Comparison of ENCODE assay signal across 24 cellular contexts in genomic region chr20:56708991-56709390, GRCh38.
DNase-seq lines count a peak whose midpoint lies in the region; ATAC-seq, FAIRE-seq and TF ChIP-seq lines count a peak whose summit lies in the region.
"Had no signal": no experiment of that assay in that cellular context is flagged by ENCODE, and none has a peak within 500 bp of the region (broad histone marks: within the 10 kb centered on the region; RNA-seq: fewer than 3 reads in every experiment).

No MANE protein-coding gene starts in this region.

- H3K9me2 ChIP-seq in GM23338 (ENCODE audit: insufficient read depth) = peaks cover 12% of the 10 kb centered on the region; the same call in 1 of the 2 replicates

- TF ChIP-seq POLR2A in H1 (IDR thresholded peaks at IDR 0.05; ENCODE audit: control extremely low read depth in 1 of 2, low read depth in 2 of 2, low read length in 2 of 2) (no peak), prostate gland (IDR thresholded peaks at IDR 0.05) (no peak)

- H3K4me2 ChIP-seq in GM23338 = no peak overlapping the region
- H3K4me2 ChIP-seq in H1 (ENCODE audit: insufficient read depth in 1 of 2, low read depth in 2 of 2, low read length in 2 of 2) = no peak overlapping the region
- no peak overlapping the region for H3K4me2 ChIP-seq in neuronal stem cell (ENCODE audit: insufficient read depth, low read length, poor library complexity, severe bottlenecking)
- H3K4me2 ChIP-seq: A549; BLaER1 treated with 17β-estradiol and CSF1 and Interleukin-3, amounts not matched to agents 10 nM and 100 nM had no signal

- TF ChIP-seq RAD21 in H1 (IDR thresholded peaks at IDR 0.05 in 1 of 2, conservative IDR thresholded peaks at IDR 0.05 in 1 of 2; ENCODE audit: low read depth in 2 of 2, low read length in 2 of 2) = no peak

- H3K4me1 ChIP-seq in GM23338 (ENCODE audit: insufficient read depth) = peaks cover 12% of the 10 kb centered on the region
- peaks cover 0 to 6% (median under 1%) of the 10 kb centered on the region in 4 experiments; a peak in 5 of 7 replicates for H3K4me1 ChIP-seq in H1 (replicated peaks in 1 of 4; ENCODE audit: control insufficient read depth in 3 of 4, insufficient read depth in 4 of 4, low read length in 3 of 4)
- peaks cover 0 to 4% of the 10 kb centered on the region in 2 donors for H3K4me1 ChIP-seq in neuronal stem cell (ENCODE audit: control insufficient read depth in 2 of 2, insufficient read depth in 1 of 2, low read depth in 1 of 2, low read length in 2 of 2)
- no peaks in the 10 kb centered on the region for H3K4me1 ChIP-seq in prostate gland (replicated peaks)

- H3K18ac ChIP-seq in H1 (ENCODE audit: extremely low read depth, low read length) (no peak overlapping the region), neuronal stem cell (ENCODE audit: low read length) (peak overlapping the region; percentile 87)

- H3K27me3 ChIP-seq in GM23338 (ENCODE audit: insufficient read depth) (no peaks in the 10 kb centered on the region), H1 (replicated peaks in 1 of 4; ENCODE audit: control insufficient read depth in 3 of 4, extremely low read depth in 1 of 4, insufficient read depth in 3 of 4, low read length in 3 of 4) (no peaks in the 10 kb centered on the region; a peak in 3 of 7 replicates), neuronal stem cell (ENCODE audit: control insufficient read depth in 3 of 3, insufficient read depth in 3 of 3, low read depth in 1 of 3, low read length in 3 of 3) (peaks cover 0 to 2% (median 0%) of the 10 kb centered on the region in 3 experiments), prostate gland (replicated peaks; ENCODE audit: insufficient read depth) (no peaks in the 10 kb centered on the region)
- H3K27me3 ChIP-seq: BLaER1 treated with 17β-estradiol and CSF1 and Interleukin-3, amounts not matched to agents 10 nM and 100 nM had no signal

- POLR2A ChIA-PET in H1 (lab: Charles Lee; ENCODE audit: partially characterized antibody) = interaction anchor here (0.7 kb wide), 1 partner anchor 107 kb away, joined by 3 read pairs; no protein-coding TSS in a partner anchor

- H4K8ac ChIP-seq in H1 (ENCODE audit: extremely low read depth, insufficient read depth, low read length) (no peak overlapping the region), neuronal stem cell (ENCODE audit: low read depth, low read length) (no peak overlapping the region)

- peaks cover 9% of the 10 kb centered on the region; the same call in 1 of the 3 replicates for H3K36me3 Mint-ChIP-seq in GM23338 (ENCODE audit: low read depth)
- no peaks in the 10 kb centered on the region for H3K36me3 Mint-ChIP-seq in stimulated activated effector memory CD8-positive, alpha-beta T cell treated with anti-CD3 and anti-CD28 coated beads, Interleukin-12 subunit alpha, Interleukin-12 subunit beta, amount 100 ng/mL, for 72 hours
- H3K36me3 Mint-ChIP-seq: CD14-positive monocyte; CD4-positive, alpha-beta memory T cell; CD4-positive, CD25-positive, alpha-beta regulatory T cell had no signal

- H3F3A ChIP-seq in GM23338 (replicated peaks; ENCODE audit: low read depth) = no peaks in the 10 kb centered on the region

- H3K9ac ChIP-seq in H1 (replicated peaks in 1 of 4; ENCODE audit: extremely low read depth in 1 of 4, low read depth in 3 of 4, low read length in 3 of 4) = no peak overlapping the region
- no peak overlapping the region for H3K9ac ChIP-seq in neuronal stem cell (ENCODE audit: low read depth, low read length, poor library complexity)
- H3K9ac ChIP-seq: BLaER1 treated with 17β-estradiol and CSF1 and Interleukin-3, amounts not matched to agents 10 nM and 100 nM had no signal

- H2AFZ ChIP-seq in GM23338 (peak overlapping the region; percentile 38; the same call in 1 of the 2 replicates), H1 (ENCODE audit: low read length) (no peak overlapping the region), neuronal stem cell (ENCODE audit: low read length) (no peak overlapping the region)

- no peak for FAIRE-seq in H1 (lab: Jason Lieb, UNC)
- FAIRE-seq: A549, G401.6, GM12891, GM19239 had no signal

- H4K5ac ChIP-seq in H1 (ENCODE audit: insufficient read length, low read depth, low read length) = no peak overlapping the region

- H3K27me3 Mint-ChIP-seq in GM23338 (ENCODE audit: insufficient read depth, low read depth, poor library complexity) = peaks cover 28% of the 10 kb centered on the region
- H3K27me3 Mint-ChIP-seq: CD4-positive, CD25-positive, alpha-beta regulatory T cell had no signal

- H2BK120ac ChIP-seq in H1 (replicated peaks; ENCODE audit: low read depth, low read length) (no peak overlapping the region), neuronal stem cell (ENCODE audit: low read depth, low read length) (no peak overlapping the region)

- no peak overlapping the region for H3K4me3 Mint-ChIP-seq in GM23338
- no peak overlapping the region for H3K4me3 Mint-ChIP-seq in stimulated activated effector memory CD8-positive, alpha-beta T cell treated with anti-CD3 and anti-CD28 coated beads, Interleukin-12 subunit alpha, Interleukin-12 subunit beta, amount 100 ng/mL, for 72 hours
- H3K4me3 Mint-ChIP-seq: B cell; CD14-positive monocyte; CD4-positive, alpha-beta memory T cell; CD4-positive, CD25-positive, alpha-beta regulatory T cell; CD8-positive, alpha-beta memory T cell had no signal

- H3K9me3 ChIP-seq in H1 (ENCODE audit: insufficient read depth in 2 of 2, low read depth in 1 of 2, low read length in 1 of 2) (no peaks in the 10 kb centered on the region; a peak in 1 of 4 replicates), neuronal stem cell (replicated peaks in 1 of 2; ENCODE audit: control insufficient read depth in 2 of 2, insufficient read depth in 1 of 2, low read depth in 1 of 2, low read length in 2 of 2) (no peaks in the 10 kb centered on the region), prostate gland (no peaks in the 10 kb centered on the region)
- H3K9me3 ChIP-seq: A549 had no signal

- no peak for ATAC-seq in GM23338
- peak; percentile 31 for ATAC-seq in stimulated activated effector memory CD8-positive, alpha-beta T cell treated with anti-CD3 and anti-CD28 coated beads, Interleukin-12 subunit alpha, Interleukin-12 subunit beta, amount 100 ng/mL, for 72 hours

- H2BK15ac ChIP-seq in H1 (ENCODE audit: low read length) (no peak overlapping the region), neuronal stem cell (ENCODE audit: low read length) (no peak overlapping the region)

- TF ChIP-seq CTCF in GM23338 (conservative IDR thresholded peaks at IDR 0.05; ENCODE audit: low read depth in 2 of 2) = no peak
- no peak for TF ChIP-seq CTCF in H1 (IDR thresholded peaks at IDR 0.05; ENCODE audit: control extremely low read depth in 1 of 3, insufficient read depth in 1 of 3, low read depth in 1 of 3, low read length in 3 of 3)
- TF ChIP-seq CTCF in prostate gland (IDR thresholded peaks at IDR 0.05) = no peak

- no peak overlapping the region for H3K27ac Mint-ChIP-seq in GM23338
- no peak overlapping the region for H3K27ac Mint-ChIP-seq in stimulated activated effector memory CD8-positive, alpha-beta T cell treated with anti-CD3 and anti-CD28 coated beads, Interleukin-12 subunit alpha, Interleukin-12 subunit beta, amount 100 ng/mL, for 72 hours
- H3K27ac Mint-ChIP-seq: B cell; CD14-positive monocyte; CD4-positive, alpha-beta memory T cell; CD8-positive, alpha-beta memory T cell had no signal

- intact Hi-C loops in prostate gland (cut with DNase I) = no loop called here

- no peaks in the 10 kb centered on the region for H4K20me1 ChIP-seq in GM23338 (replicated peaks; ENCODE audit: insufficient read depth)
- H4K20me1 ChIP-seq in H1 (replicated peaks in 1 of 2; ENCODE audit: control insufficient read depth in 1 of 2, insufficient read depth in 2 of 2, low read length in 2 of 2) = no peaks in the 10 kb centered on the region
- H4K20me1 ChIP-seq: BLaER1 treated with 17β-estradiol and CSF1 and Interleukin-3, amounts not matched to agents 10 nM and 100 nM had no signal

- H3K4me3 ChIP-seq in GM23338 = no peak overlapping the region
- no peak overlapping the region for H3K4me3 ChIP-seq in H1 (ENCODE audit: extremely low read depth in 1 of 4, insufficient read depth in 2 of 4, low read depth in 3 of 4, low read length in 4 of 4)
- H3K4me3 ChIP-seq in neuronal stem cell (ENCODE audit: low read length in 2 of 2) = no peak overlapping the region
- no peak overlapping the region for H3K4me3 ChIP-seq in prostate gland
- H3K4me3 ChIP-seq: A549; BLaER1 treated with 17β-estradiol and CSF1 and Interleukin-3, amounts not matched to agents 10 nM and 100 nM had no signal

- TF ChIP-seq EP300 in H1 (IDR thresholded peaks at IDR 0.05; ENCODE audit: borderline replicate concordance in 1 of 2, low read depth in 2 of 2, low read length in 2 of 2) = no peak

- no peak for DNase-seq in GM23338 (ENCODE audit: low spot score)
- DNase-seq in H1 (ENCODE audit: low read depth in 1 of 2, low spot score in 2 of 2) = no peak
- no peak for DNase-seq in neuronal stem cell (ENCODE audit: low spot score)
- DNase-seq in stimulated activated effector memory CD8-positive, alpha-beta T cell treated with anti-CD3 and anti-CD28 coated beads, Interleukin-12 subunit alpha, Interleukin-12 subunit beta, amount 100 ng/mL, for 72 hours (ENCODE audit: low spot score in 2 of 2) = no peak
- no peak for DNase-seq in prostate gland (ENCODE audit: low spot score)
- no peak for DNase-seq in C1 segment of cervical spinal cord (lab: John Stamatoyannopoulos, UW)
- no peak for DNase-seq in mucosa of gallbladder (ENCODE audit: low spot score)
- DNase-seq: AML-193; CD4-positive, alpha-beta memory T cell; CD4-positive, CD25-positive, alpha-beta regulatory T cell; CD8-positive, alpha-beta memory T cell; COR-L47; DMS 273 treated with DMSO at 0.1 percent for 48 hours; DMS153; DMS79 treated with DMSO at 0.1 percent for 48 hours; GF-D8 had no signal

- H3K23me2 ChIP-seq in H1 (ENCODE audit: low read depth, low read length) = no peaks in the 10 kb centered on the region; the same call in 1 of the 2 replicates

- no peaks in the 10 kb centered on the region for H3K79me2 ChIP-seq in GM23338 (replicated peaks; ENCODE audit: insufficient read depth)
- no peaks in the 10 kb centered on the region for H3K79me2 ChIP-seq in H1 (ENCODE audit: control insufficient read depth in 1 of 2, insufficient read depth in 2 of 2, low read length in 2 of 2)

- H3K36me3 ChIP-seq in GM23338 (ENCODE audit: insufficient read depth) = no peaks in the 10 kb centered on the region
- no peaks in the 10 kb centered on the region for H3K36me3 ChIP-seq in H1 (ENCODE audit: control insufficient read depth in 2 of 4, insufficient read depth in 4 of 4, low read length in 3 of 4)
- no peaks in the 10 kb centered on the region for H3K36me3 ChIP-seq in neuronal stem cell (replicated peaks in 1 of 2; ENCODE audit: control insufficient read depth in 2 of 2, insufficient read depth in 2 of 2, low read length in 2 of 2)
- H3K36me3 ChIP-seq in prostate gland = no peaks in the 10 kb centered on the region
- H3K36me3 ChIP-seq: BLaER1 treated with 17β-estradiol and CSF1 and Interleukin-3, amounts not matched to agents 10 nM and 100 nM had no signal

- H2BK5ac ChIP-seq in H1 (ENCODE audit: low read depth, low read length) (no peak overlapping the region), neuronal stem cell (ENCODE audit: low read length) (no peak overlapping the region)

- H3K14ac ChIP-seq in H1 (ENCODE audit: insufficient read length) (no peak overlapping the region), neuronal stem cell (ENCODE audit: low read length) (peak overlapping the region; percentile 89)

- H3K9me3 Mint-ChIP-seq in GM23338 = peaks cover 10% of the 10 kb centered on the region; the same call in 2 of the 3 replicates
- peaks cover 3% of the 10 kb centered on the region for H3K9me3 Mint-ChIP-seq in stimulated activated effector memory CD8-positive, alpha-beta T cell treated with anti-CD3 and anti-CD28 coated beads, Interleukin-12 subunit alpha, Interleukin-12 subunit beta, amount 100 ng/mL, for 72 hours

- H3K23ac ChIP-seq in H1 (ENCODE audit: insufficient read length) (no peak overlapping the region), neuronal stem cell (ENCODE audit: low read depth, low read length, poor library complexity) (no peak overlapping the region)

- no peak overlapping the region for H2BK20ac ChIP-seq in H1 (ENCODE audit: low read length)

- no peak overlapping the region for H3K56ac ChIP-seq in H1 (replicated peaks; ENCODE audit: insufficient read length, low read depth, low read length)

- 94% methylated on average over 14 of the region's 14 CpGs; no CpG with 5 or more reads in 1 of the 2 experiments for WGBS in H1 (ENCODE audit: extremely low coverage in 1 of 2, insufficient coverage in 1 of 2, insufficient read length in 1 of 2, insufficient replicate concordance in 2 of 2, low coverage in 1 of 2, low lambda C conversion rate in 2 of 2, missing lambda C conversion rate in 1 of 2), 2 experiments
- WGBS in neuronal stem cell (ENCODE audit: extremely low coverage in 2 of 2, insufficient read length in 2 of 2, insufficient replicate concordance in 1 of 2), 2 donors = no CpG with 5 or more reads among the region's 14 CpGs
- WGBS in prostate gland = 74% methylated on average over 14 of the region's 14 CpGs

- H4K91ac ChIP-seq in H1 (replicated peaks; ENCODE audit: insufficient read length, low read length) (no peak overlapping the region), neuronal stem cell (ENCODE audit: low read depth, low read length, poor library complexity) (no peak overlapping the region)

- H2BK12ac ChIP-seq in H1 (ENCODE audit: low read depth, low read length) (0 out of 2 replicates have a peak overlapping the region, but pooled peaks have one; percentile 17), neuronal stem cell (ENCODE audit: low read length) (peak overlapping the region; percentile 10)

- no peak overlapping the region for H3K27ac ChIP-seq in GM23338 (ENCODE audit: low read depth)
- no peak overlapping the region for H3K27ac ChIP-seq in H1 (ENCODE audit: low read depth, low read length)
- H3K27ac ChIP-seq in neuronal stem cell (replicated peaks; ENCODE audit: low read length) = no peak overlapping the region
- H3K27ac ChIP-seq in prostate gland = no peak overlapping the region
- H3K27ac ChIP-seq: 22Rv1; A549; BLaER1 treated with 17β-estradiol and CSF1 and Interleukin-3, amounts not matched to agents 10 nM and 100 nM had no signal

- H3K4ac ChIP-seq in H1 (replicated peaks; ENCODE audit: insufficient read length, low read depth, low read length) (no peak overlapping the region), neuronal stem cell (ENCODE audit: low read length) (no peak overlapping the region)

- H2AK5ac ChIP-seq in H1 (ENCODE audit: low read depth, low read length) (no peak overlapping the region), neuronal stem cell (ENCODE audit: low read depth, low read length) (peak overlapping the region; percentile 81)

- CTCF ChIA-PET in H1 (lab: Charles Lee; ENCODE audit: partially characterized antibody) = interaction anchor here (2.1 kb wide), 1 partner anchor 79 kb away, joined by 7 read pairs; no protein-coding TSS in a partner anchor

- H3K79me1 ChIP-seq in H1 (ENCODE audit: low read depth, low read length) = no peaks in the 10 kb centered on the region
- no peaks in the 10 kb centered on the region for H3K79me1 ChIP-seq in neuronal stem cell (ENCODE audit: low read depth, low read length)

- H3K4me1 Mint-ChIP-seq in GM23338 = peaks cover 25% of the 10 kb centered on the region
- H3K4me1 Mint-ChIP-seq in stimulated activated effector memory CD8-positive, alpha-beta T cell treated with anti-CD3 and anti-CD28 coated beads, Interleukin-12 subunit alpha, Interleukin-12 subunit beta, amount 100 ng/mL, for 72 hours = no peaks in the 10 kb centered on the region
- H3K4me1 Mint-ChIP-seq: B cell; CD14-positive monocyte; CD4-positive, alpha-beta memory T cell; CD4-positive, CD25-positive, alpha-beta regulatory T cell; CD8-positive, alpha-beta memory T cell had no signal
